In genomic region chr9:90841213-90841612, GRCh38 we compare ENCODE assay signal across 23 cellular contexts. TPM values are rescaled to one million over a fixed set of nuclear protein-coding genes. Genes with fewer than 3 reads are reported as not detected.
"Had no signal": no experiment of that assay in that cellular context is flagged by ENCODE, and none has a peak within 500 bp of the region (broad histone marks: within the 10 kb centered on the region; RNA-seq: fewer than 3 reads in every experiment).

No MANE protein-coding gene starts in this region.

- H3K4me3 ChIP-seq: body of pancreas, cardiac muscle cell, heart right ventricle, left lung, lung, pancreas, psoas muscle, right atrium auricular region had no signal

- ATAC-seq: activated naive CD8-positive, alpha-beta T cell treated with anti-CD3 and anti-CD28 coated beads, Interleukin-2, amount 50 U/mL, for 24 hours; body of pancreas; heart right ventricle; left lung; pancreas; psoas muscle; stimulated activated naive CD8-positive, alpha-beta T cell treated with anti-CD3 and anti-CD28 coated beads, Interleukin-15, Interleukin-2, amounts not matched to agents 100 U/mL and 50 U/mL, for 24 hours; T-helper 17 cell had no signal

- H3K4me3 Mint-ChIP-seq: activated CD4-positive, alpha-beta memory T cell treated with anti-CD3 and anti-CD28 coated beads for 36 hours; activated naive CD4-positive, alpha-beta T cell treated with anti-CD3 and anti-CD28 coated beads, Interleukin-2, amount 10 ng/mL, durations not matched to agents 7 days and 5 days; activated naive CD8-positive, alpha-beta T cell treated with anti-CD3 and anti-CD28 coated beads, Interleukin-2, amount 50 U/mL, for 24 hours; mesothelial cell of epicardium; natural killer cell; T-helper 17 cell had no signal

- H3K27ac Mint-ChIP-seq: activated CD4-positive, alpha-beta memory T cell treated with anti-CD3 and anti-CD28 coated beads for 36 hours; activated naive CD4-positive, alpha-beta T cell treated with anti-CD3 and anti-CD28 coated beads, Interleukin-2, amount 10 ng/mL, durations not matched to agents 7 days and 5 days; activated naive CD8-positive, alpha-beta T cell treated with anti-CD3 and anti-CD28 coated beads, Interleukin-2, amount 50 U/mL, for 24 hours; mesothelial cell of epicardium; natural killer cell; T-helper 17 cell had no signal

- H3K36me3 Mint-ChIP-seq: activated CD4-positive, alpha-beta memory T cell treated with anti-CD3 and anti-CD28 coated beads for 36 hours; activated naive CD4-positive, alpha-beta T cell treated with anti-CD3 and anti-CD28 coated beads, Interleukin-2, amount 10 ng/mL, durations not matched to agents 7 days and 5 days; mesothelial cell of epicardium; natural killer cell had no signal

- H3K4me1 Mint-ChIP-seq: activated naive CD4-positive, alpha-beta T cell treated with anti-CD3 and anti-CD28 coated beads, Interleukin-2, amount 10 ng/mL, durations not matched to agents 7 days and 5 days; mesothelial cell of epicardium; T-helper 17 cell had no signal

- H3K27me3 ChIP-seq: body of pancreas, cardiac muscle cell, heart right ventricle, pancreas, right atrium auricular region had no signal

- H3K27me3 Mint-ChIP-seq: activated CD4-positive, alpha-beta memory T cell treated with anti-CD3 and anti-CD28 coated beads for 36 hours; activated naive CD8-positive, alpha-beta T cell treated with anti-CD3 and anti-CD28 coated beads, Interleukin-2, amount 50 U/mL, for 24 hours; T-helper 17 cell had no signal

- H3K4me1 ChIP-seq: body of pancreas, left lung, pancreas, right atrium auricular region had no signal

- H3K9me3 Mint-ChIP-seq: activated CD4-positive, alpha-beta memory T cell treated with anti-CD3 and anti-CD28 coated beads for 36 hours; activated naive CD4-positive, alpha-beta T cell treated with anti-CD3 and anti-CD28 coated beads, Interleukin-2, amount 10 ng/mL, durations not matched to agents 7 days and 5 days; activated naive CD8-positive, alpha-beta T cell treated with anti-CD3 and anti-CD28 coated beads, Interleukin-2, amount 50 U/mL, for 24 hours; mesothelial cell of epicardium; natural killer cell had no signal

- H3K36me3 ChIP-seq: cardiac muscle cell, right atrium auricular region had no signal

- H3K9me3 ChIP-seq: body of pancreas, heart right ventricle, left lung, pancreas, psoas muscle, right atrium auricular region had no signal

- DNase-seq: activated CD4-positive, alpha-beta memory T cell treated with anti-CD3 and anti-CD28 coated beads for 36 hours; activated CD4-positive, alpha-beta T cell treated with anti-CD3 and anti-CD28 coated beads for 48 hours; activated effector memory CD4-positive, alpha-beta T cell treated with anti-CD3 and anti-CD28 coated beads, Interleukin-2, amount 50 U/mL, for 16 hours; activated naive CD4-positive, alpha-beta T cell treated with anti-CD3 and anti-CD28 coated beads, Interleukin-2, amount 10 ng/mL, durations not matched to agents 7 days and 5 days; activated naive CD8-positive, alpha-beta T cell treated with anti-CD3 and anti-CD28 coated beads, Interleukin-2, amount 50 U/mL, for 24 hours; activated T-cell treated with anti-CD3 and anti-CD28 coated beads for 4 hours; body of pancreas; cortex of kidney; heart right ventricle; kidney; left lung; natural killer cell; pancreas; psoas muscle; stimulated activated CD4-positive, alpha-beta T cell treated with anti-CD3 and anti-CD28 coated beads, Interleukin-12 subunit alpha, Interleukin-12 subunit beta, amount 100 ng/mL, for 4 hours; stimulated activated CD4-positive, alpha-beta T cell treated with anti-CD3 and anti-CD28 coated beads, Interleukin-4, amount 100 ng/mL, for 4 hours; stimulated activated naive CD8-positive, alpha-beta T cell treated with anti-CD3 and anti-CD28 coated beads, Interleukin-15, Interleukin-2, amounts not matched to agents 100 U/mL and 50 U/mL, for 24 hours; T-helper 17 cell had no signal

RNA-seq across cellular contexts. Expression of gene SYK, which starts 39.6 kb away (rescaled TPM):
- total RNA-seq: activated CD4-positive, alpha-beta memory T cell treated with anti-CD3 and anti-CD28 coated beads for 36 hours; cardiac muscle cell; fibroblast of villous mesenchyme had no signal
